In the genomic region with DNA sequence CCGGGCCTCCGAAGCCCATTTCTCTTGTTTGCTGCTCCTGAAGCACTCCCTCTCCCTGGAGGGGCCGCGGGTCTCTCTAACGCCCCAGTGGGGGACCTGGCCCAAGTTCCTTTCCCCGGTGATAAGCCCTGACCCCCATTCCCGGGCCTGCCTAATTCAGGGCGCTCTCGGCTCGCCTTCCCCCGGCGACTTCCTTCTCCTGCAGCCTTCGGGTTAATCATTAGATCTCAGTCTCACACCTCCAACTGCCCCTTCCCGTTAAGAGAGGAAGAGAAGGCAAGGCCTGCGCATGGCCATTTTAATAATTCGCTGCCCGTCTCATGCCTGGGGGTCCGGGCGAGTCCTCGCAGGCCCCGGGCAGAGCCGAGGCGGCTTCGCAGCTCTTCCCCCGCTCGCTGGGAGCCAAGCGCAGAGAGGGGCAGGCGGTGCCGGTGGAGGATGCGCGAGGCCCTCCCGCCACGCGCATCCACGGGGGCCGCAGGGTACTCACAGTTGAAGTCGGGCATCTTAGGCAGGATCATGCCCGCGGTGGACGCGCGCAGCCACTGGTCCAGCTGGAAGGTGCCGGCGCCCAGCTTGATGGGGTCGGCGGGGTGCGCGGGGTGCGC, we compare ENCODE assay signal across 8 cellular contexts. TPM values are rescaled to one million over a fixed set of nuclear protein-coding genes. Genes with fewer than 3 reads are reported as not detected.
DNase-seq lines count a peak whose midpoint lies in the region; ATAC-seq and TF ChIP-seq lines count a peak whose summit lies in the region.

No MANE protein-coding gene starts in this region.

- CTCF ChIA-PET in SK-N-SH (lab: Yijun Ruan, JAX): interaction anchor here (0.7 to 1.7 kb wide), 5 partner anchors 10 to 235 kb away, joined by 3 to 7 read pairs (median 3); partner anchors contain the start of gene NOM1

- H3K27me3 ChIP-seq in SK-N-SH (ENCODE audit: insufficient read depth): peaks cover 96% of the 10 kb centered on the region

- no peaks in the 10 kb centered on the region for H3K9me3 ChIP-seq in SK-N-SH

- H3K4me1 ChIP-seq in SK-N-SH (ENCODE audit: control insufficient read depth in 1 of 2, insufficient read depth in 2 of 2, low read depth in 1 of 2, low read length in 1 of 2): peaks cover 0 to 4% of the 10 kb centered on the region in 2 experiments; a peak in 2 of 4 replicates

- H3K27ac ChIP-seq in SK-N-SH (ENCODE audit: low read depth in 2 of 2, low read length in 1 of 2): no peak overlapping the region

- no peaks in the 10 kb centered on the region for H3K36me3 ChIP-seq in SK-N-SH (replicated peaks in 1 of 2; ENCODE audit: control insufficient read depth in 1 of 2, insufficient read depth in 2 of 2, low read length in 1 of 2)

- H3K36me3 Mint-ChIP-seq in activated naive CD8-positive, alpha-beta T cell treated with anti-CD3 and anti-CD28 coated beads, Interleukin-2, amount 10 ng/mL, durations not matched to agents 7 days and 5 days: no peaks in the 10 kb centered on the region

- no peaks in the 10 kb centered on the region for H3K9me2 ChIP-seq in SK-N-SH

- POLR2A ChIA-PET in SK-N-SH (lab: Yijun Ruan, JAX): no interaction called here
- POLR2A ChIA-PET in activated naive CD8-positive, alpha-beta T cell treated with anti-CD3 and anti-CD28 coated beads, Interleukin-2, amount 10 ng/mL, durations not matched to agents 7 days and 5 days (lab: Charles Lee): interaction anchor here (1.4 kb wide), 1 partner anchor 10 kb away, joined by 3 read pairs; no protein-coding TSS in a partner anchor

- TF ChIP-seq RAD21 in SK-N-SH (IDR thresholded peaks at IDR 0.05; ENCODE audit: low read length): no peak

- H3K9ac ChIP-seq in SK-N-SH: no peak overlapping the region

- H3K4me3 ChIP-seq in SK-N-SH (ENCODE audit: low read depth in 2 of 2, low read length in 1 of 2): no peak overlapping the region

- no peaks in the 10 kb centered on the region for H3K79me2 ChIP-seq in SK-N-SH (ENCODE audit: insufficient read depth)

- no peak overlapping the region for H2AFZ ChIP-seq in SK-N-SH (ENCODE audit: low read depth)

- no peak for TF ChIP-seq CTCF in SK-N-SH (IDR thresholded peaks at IDR 0.05)

- no peak for ATAC-seq in SK-N-SH treated with all-trans-retinoic acid at 6 μM for 48 hours
- ATAC-seq in HG03139 (IDR thresholded peaks at IDR 0.05; ENCODE audit: unreplicated experiment): peak; percentile 24
- ATAC-seq in activated naive CD8-positive, alpha-beta T cell treated with anti-CD3 and anti-CD28 coated beads, Interleukin-2, amount 10 ng/mL, durations not matched to agents 7 days and 5 days (ENCODE audit: low read depth): no peak

- peak overlapping the region; percentile 44 for H3K4me3 Mint-ChIP-seq in activated naive CD8-positive, alpha-beta T cell treated with anti-CD3 and anti-CD28 coated beads, Interleukin-2, amount 10 ng/mL, durations not matched to agents 7 days and 5 days

- H3K9me3 Mint-ChIP-seq in activated naive CD8-positive, alpha-beta T cell treated with anti-CD3 and anti-CD28 coated beads, Interleukin-2, amount 10 ng/mL, durations not matched to agents 7 days and 5 days: no peaks in the 10 kb centered on the region

- no peak overlapping the region for H3K4me2 ChIP-seq in SK-N-SH

- H3K27ac Mint-ChIP-seq in activated naive CD8-positive, alpha-beta T cell treated with anti-CD3 and anti-CD28 coated beads, Interleukin-2, amount 10 ng/mL, durations not matched to agents 7 days and 5 days: no peak overlapping the region

- 3% methylated on average over 37 of the region's 49 CpGs for WGBS in SK-N-SH (ENCODE audit: low lambda C conversion rate)

- DNase-seq in SK-N-SH (peak; percentile 53), retina (peak; percentile 66), KG1 (lab: John Stamatoyannopoulos, UW) (no peak), SHP77 (lab: John Stamatoyannopoulos, UW) (no peak)
- DNase-seq in activated naive CD8-positive, alpha-beta T cell treated with anti-CD3 and anti-CD28 coated beads, Interleukin-2, amount 10 ng/mL, durations not matched to agents 7 days and 5 days: peak; percentile 45
- DNase-seq in activated CD4-positive, alpha-beta T cell treated with anti-CD3 and anti-CD28 coated beads, Interleukin-2, amount 50 U/mL, for 48 hours: no peak

- peaks cover 80% of the 10 kb centered on the region for H3K27me3 Mint-ChIP-seq in activated naive CD8-positive, alpha-beta T cell treated with anti-CD3 and anti-CD28 coated beads, Interleukin-2, amount 10 ng/mL, durations not matched to agents 7 days and 5 days

- peaks cover 3% of the 10 kb centered on the region for H3F3A ChIP-seq in SK-N-SH (replicated peaks; ENCODE audit: insufficient read depth)

- peaks cover 16% of the 10 kb centered on the region for H3K4me1 Mint-ChIP-seq in activated naive CD8-positive, alpha-beta T cell treated with anti-CD3 and anti-CD28 coated beads, Interleukin-2, amount 10 ng/mL, durations not matched to agents 7 days and 5 days

- H4K20me1 ChIP-seq in SK-N-SH (ENCODE audit: insufficient read depth): peaks cover 14% of the 10 kb centered on the region

- no peak for TF ChIP-seq EP300 in SK-N-SH (IDR thresholded peaks at IDR 0.05; ENCODE audit: borderline replicate concordance in 1 of 2, low read depth in 1 of 2, low read length in 1 of 2)

TF ChIP-seq in SK-N-SH, 30 proteins besides CTCF, POLR2A, EP300 and RAD21:
- TF ChIP-seq NFIC (IDR thresholded peaks at IDR 0.05; ENCODE audit: borderline replicate concordance) (no peak), EZH2phosphoT487 (IDR thresholded peaks at IDR 0.05; ENCODE audit: borderline replicate concordance, low read depth) (peak; percentile 81)
TF ChIP-seq in SK-N-SH: peak in this region for 1.

TF ChIP-seq in SK-N-SH treated with all-trans-retinoic acid at 6 μM for 48 hours, 23 proteins besides CTCF, POLR2A, EP300 and RAD21:
- TF ChIP-seq ZNF8 (CRISPR knock-in tag; IDR thresholded peaks at IDR 0.05) (no peak), ZC3H10 (CRISPR knock-in tag; IDR thresholded peaks at IDR 0.05) (no peak), OSR1 (CRISPR knock-in tag; IDR thresholded peaks at IDR 0.05) (no peak)
TF ChIP-seq in SK-N-SH treated with all-trans-retinoic acid at 6 μM for 48 hours: peak in this region for 0.

RNA-seq across cellular contexts. Expression of gene MNX1, which starts 1.2 kb away (rescaled TPM):
- polyA plus RNA-seq in SK-N-SH (2012; rRNA removed): not detected in 2 replicates
- polyA plus RNA-seq in SK-N-SH (2012; cell fraction: cytosol; rRNA removed): not detected in 2 replicates
- not detected in 2 replicates for polyA plus RNA-seq in SK-N-SH (2012; cell fraction: nucleus; rRNA removed)
- not detected for total RNA-seq in activated naive CD8-positive, alpha-beta T cell treated with anti-CD3 and anti-CD28 coated beads, Interleukin-2, amount 10 ng/mL, durations not matched to agents 7 days and 5 days

RNA-seq across cellular contexts. Expression of gene NOM1, which starts 59.8 kb away (rescaled TPM):
- 18.1 and 21.2 TPM in 2 replicates for polyA plus RNA-seq in SK-N-SH (2012; rRNA removed)
- polyA plus RNA-seq in SK-N-SH (2012; cell fraction: cytosol; rRNA removed): 9.9 and 11.3 TPM in 2 replicates
- polyA plus RNA-seq in SK-N-SH (2012; cell fraction: nucleus; rRNA removed): 53.1 and 72.3 TPM in 2 replicates
- 10 to 100 TPM; 27.2 to 29.8 TPM for total RNA-seq in activated naive CD8-positive, alpha-beta T cell treated with anti-CD3 and anti-CD28 coated beads, Interleukin-2, amount 10 ng/mL, durations not matched to agents 7 days and 5 days

Comparison
In these comparisons a context has a peak if more than half of its experiments do, and no peak if none do; other contexts are left out.
1. DNase-seq: peak in SK-N-SH (single experiment), activated naive CD8-positive, alpha-beta T cell treated with anti-CD3 and anti-CD28 coated beads, Interleukin-2, amount 10 ng/mL, durations not matched to agents 7 days and 5 days (single experiment) and retina (single experiment); none in KG1 (single experiment), SHP77 (0 of 2) and activated CD4-positive, alpha-beta T cell treated with anti-CD3 and anti-CD28 coated beads, Interleukin-2, amount 50 U/mL, for 48 hours (0 of 2).